ENCODE assay signal across 12 cellular contexts in genomic region chr14:65131176-65131765, GRCh38.
DNase-seq lines count a peak whose midpoint lies in the region; TF ChIP-seq lines count a peak whose summit lies in the region.
"Had no signal": no experiment of that assay in that cellular context is flagged by ENCODE, and none has a peak within 500 bp of the region (broad histone marks: within the 10 kb centered on the region; RNA-seq: fewer than 3 reads in every experiment).

No MANE protein-coding gene starts in this region.

- H3K4me3 ChIP-seq in AG10803 (ENCODE audit: low read length): no peak overlapping the region

- no peaks in the 10 kb centered on the region for H3K27me3 Mint-ChIP-seq in activated T-cell treated with anti-CD3 and anti-CD28 coated beads, Interleukin-2, amount 50 U/mL, for 24 hours

- no peaks in the 10 kb centered on the region for H3K36me3 Mint-ChIP-seq in activated T-cell treated with anti-CD3 and anti-CD28 coated beads, Interleukin-2, amount 50 U/mL, for 24 hours (ENCODE audit: low read depth)
- H3K36me3 Mint-ChIP-seq: CD4-positive, CD25-positive, alpha-beta regulatory T cell had no signal

- no peak for TF ChIP-seq CTCF in AG10803 (conservative IDR thresholded peaks at IDR 0.05; ENCODE audit: low read length)

- H3K27ac Mint-ChIP-seq in activated T-cell treated with anti-CD3 and anti-CD28 coated beads, Interleukin-2, amount 50 U/mL, for 24 hours: no peak overlapping the region
- H3K27ac Mint-ChIP-seq: CD4-positive, CD25-positive, alpha-beta regulatory T cell had no signal

- no peaks in the 10 kb centered on the region for H3K9me3 Mint-ChIP-seq in activated T-cell treated with anti-CD3 and anti-CD28 coated beads, Interleukin-2, amount 50 U/mL, for 24 hours

- DNase-seq in AG10803 (ENCODE audit: low read depth): peak; percentile 86
- DNase-seq in HPDE6-E6E7 (ENCODE audit: extremely low spot score): peak; percentile 53
- peak; percentile 47 for DNase-seq in amniotic epithelial cell (ENCODE audit: low read depth)
- peak; percentile 11 for DNase-seq in kidney glomerular epithelial cell (lab: John Stamatoyannopoulos, UW)
- no peak for DNase-seq in NCI-H2081 treated with DMSO at 0.1 percent for 48 hours (lab: John Stamatoyannopoulos, UW)
- no peak for DNase-seq in NCI-H526 (lab: John Stamatoyannopoulos, UW)
- DNase-seq in activated T-cell treated with anti-CD3 and anti-CD28 coated beads, Interleukin-2, amount 50 U/mL, for 24 hours: no peak
- DNase-seq in GOT3 (lab: John Stamatoyannopoulos, UW): no peak
- DNase-seq: activated T-cell treated with anti-CD3 and anti-CD28 coated beads, Interleukin-2, amount 50 U/mL, for 48 hours; CD4-positive, CD25-positive, alpha-beta regulatory T cell; NCI-H1930; substantia nigra had no signal

- no peak overlapping the region for H3K4me3 Mint-ChIP-seq in activated T-cell treated with anti-CD3 and anti-CD28 coated beads, Interleukin-2, amount 50 U/mL, for 24 hours
- H3K4me3 Mint-ChIP-seq: CD4-positive, CD25-positive, alpha-beta regulatory T cell had no signal

- H3K4me1 Mint-ChIP-seq in activated T-cell treated with anti-CD3 and anti-CD28 coated beads, Interleukin-2, amount 50 U/mL, for 24 hours (ENCODE audit: low read depth): peaks cover 10% of the 10 kb centered on the region

Comparison
In these comparisons a context has a peak if more than half of its experiments do, and no peak if none do; other contexts are left out.
1. DNase-seq: peak in AG10803 (single experiment), HPDE6-E6E7 (single experiment), amniotic epithelial cell (single experiment) and kidney glomerular epithelial cell (single experiment); none in NCI-H2081 treated with DMSO at 0.1 percent for 48 hours (single experiment), NCI-H526 (0 of 2), activated T-cell treated with anti-CD3 and anti-CD28 coated beads, Interleukin-2, amount 50 U/mL, for 24 hours (single experiment) and GOT3 (single experiment).